24 cellular contexts compared by ENCODE assay signal in the genomic region with DNA sequence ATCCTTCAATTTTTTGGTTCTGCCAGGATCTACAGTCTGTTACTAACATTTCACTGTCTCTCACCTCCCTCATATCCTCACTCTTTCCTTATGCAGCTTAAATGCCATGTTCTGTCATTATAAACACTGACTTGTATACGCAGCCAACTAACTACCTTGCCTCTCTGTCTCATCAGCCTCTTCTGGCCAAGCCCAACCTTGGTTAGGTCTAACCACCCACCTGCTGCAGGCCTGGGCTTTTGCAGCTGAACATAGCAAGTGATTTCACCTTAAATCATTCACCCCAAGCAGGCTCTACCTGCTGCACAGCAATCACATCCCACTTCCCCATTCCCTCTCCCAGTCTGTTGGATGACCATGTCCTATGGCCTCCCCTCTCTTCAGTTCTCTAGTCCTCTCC.
"Had no signal": no experiment of that assay in that cellular context is flagged by ENCODE, and none has a peak within 500 bp of the region (broad histone marks: within the 10 kb centered on the region; RNA-seq: fewer than 3 reads in every experiment).

No MANE protein-coding gene starts in this region.

- H3K27me3 ChIP-seq: neural progenitor cell, ovary, right lobe of liver, sigmoid colon, stomach, thyroid gland, tibial nerve, upper lobe of right lung, vagina had no signal

- DNase-seq: natural killer cell; occipital lobe; ovary; posterior cingulate gyrus; psoas muscle; right cardiac atrium; right lobe of liver; sigmoid colon; small intestine; stimulated activated CD4-positive, alpha-beta T cell treated with anti-CD3 and anti-CD28 coated beads, Interleukin-15, amount 100 ng/mL, for 24 hours; stimulated activated CD4-positive, alpha-beta T cell treated with anti-CD3 and anti-CD28 coated beads, Interleukin-2, amount 100 ng/mL, for 24 hours; stimulated activated CD4-positive, alpha-beta T cell treated with anti-CD3 and anti-CD28 coated beads, Interleukin-2, amount 100 ng/mL, for 48 hours; stimulated activated CD4-positive, alpha-beta T cell treated with anti-CD3 and anti-CD28 coated beads, Interleukin-4, amount 100 ng/mL, for 24 hours; stimulated activated naive B cell treated with anti-CD40 and anti-IgM and Interleukin-4, amounts not matched to agents 10 μg/mL and 1 μg/mL and 100 μg/mL, for 72 hours; stimulated activated naive CD4-positive, alpha-beta T cell treated with Interleukin-2 at 50 U/mL for 16 hours; stomach; thyroid gland; upper lobe of right lung had no signal

- H3K79me2 ChIP-seq: parathyroid adenoma had no signal

- FAIRE-seq: small intestine had no signal

- ATAC-seq: natural killer cell; psoas muscle; right cardiac atrium; right lobe of liver; stimulated activated effector memory CD8-positive, alpha-beta T cell treated with anti-CD3 and anti-CD28 coated beads, Interleukin-12 subunit alpha, Interleukin-12 subunit beta, amount 100 ng/mL, for 72 hours; stimulated activated naive B cell treated with anti-CD40 and anti-IgM and Interleukin-4, amounts not matched to agents 10 μg/mL and 1 μg/mL and 100 μg/mL, for 72 hours; upper lobe of right lung had no signal

- H2AFZ ChIP-seq: neural progenitor cell, parathyroid adenoma had no signal

- H3K27ac ChIP-seq: neural progenitor cell, ovary, parathyroid adenoma, psoas muscle, right lobe of liver, sigmoid colon, stomach, thoracic aorta, tibial nerve, upper lobe of right lung, vagina had no signal

- H3K36me3 ChIP-seq: neural progenitor cell, ovary, sigmoid colon, stomach, thoracic aorta, thyroid gland, tibial nerve, upper lobe of right lung, vagina had no signal

- H3K9me3 ChIP-seq: ovary, psoas muscle, right lobe of liver, sigmoid colon, thoracic aorta, thyroid gland, tibial nerve, upper lobe of right lung, vagina had no signal

- H3K9ac ChIP-seq: neural progenitor cell, parathyroid adenoma had no signal

- H3K4me2 ChIP-seq: neural progenitor cell had no signal

- H3K4me1 ChIP-seq: parathyroid adenoma, psoas muscle, sigmoid colon, stomach, tibial nerve, upper lobe of right lung, vagina had no signal

- H3K4me3 ChIP-seq: neural progenitor cell, ovary, psoas muscle, right lobe of liver, sigmoid colon, stomach, thoracic aorta, thyroid gland, tibial nerve, upper lobe of right lung, vagina had no signal
